Comparison of ENCODE assay signal across 9 cellular contexts in genomic region chr3:139629033-139629432, GRCh38. TPM values are rescaled to one million over a fixed set of nuclear protein-coding genes. Genes with fewer than 3 reads are reported as not detected.
DNase-seq lines count a peak whose midpoint lies in the region; ATAC-seq and TF ChIP-seq lines count a peak whose summit lies in the region.
"Had no signal": no experiment of that assay in that cellular context is flagged by ENCODE, and none has a peak within 500 bp of the region (broad histone marks: within the 10 kb centered on the region; RNA-seq: fewer than 3 reads in every experiment).

No MANE protein-coding gene starts in this region.

- intact Hi-C loops in MCF 10A (cut with micrococcal nuclease) (loop anchor here (1.0 to 2.0 kb wide), 2 partner anchors 64 to 202 kb away; no protein-coding TSS in a partner anchor), breast epithelium (cut with DNase I; ENCODE audit: low total_unique reads) (no loop called here), left colon (cut with DNase I, micrococcal nuclease) (no loop called here), esophagus squamous epithelium (cut with DNase I) (no loop called here)

- H3K27me3 ChIP-seq in breast epithelium (no peaks in the 10 kb centered on the region), esophagus squamous epithelium (no peaks in the 10 kb centered on the region)
- H3K27me3 ChIP-seq: adrenal gland had no signal

- H3K27ac Mint-ChIP-seq in MCF 10A (ENCODE audit: low read depth, unreplicated experiment), result no peak overlapping the region

- ATAC-seq in HG02885 (IDR thresholded peaks at IDR 0.05; ENCODE audit: poor library complexity, unreplicated experiment) (peak; percentile 56), left colon (peak; percentile 76)

- POLR2A ChIA-PET in MCF 10A (lab: Yijun Ruan, JAX), result no interaction called here

- CTCF ChIA-PET in MCF 10A (lab: Yijun Ruan, JAX), result interaction anchor here (0.8 to 1.2 kb wide), 3 partner anchors 22 to 202 kb away, joined by 3 to 4 read pairs (median 3); no protein-coding TSS in a partner anchor

- no peaks in the 10 kb centered on the region for H3K4me1 Mint-ChIP-seq in MCF 10A (ENCODE audit: insufficient read depth, unreplicated experiment)

- H3K27ac ChIP-seq in breast epithelium, result no peak overlapping the region
- no peak overlapping the region for H3K27ac ChIP-seq in esophagus squamous epithelium
- H3K27ac ChIP-seq: adrenal gland had no signal

- H3K4me1 ChIP-seq in breast epithelium, result no peaks in the 10 kb centered on the region
- H3K4me1 ChIP-seq in esophagus squamous epithelium, result no peaks in the 10 kb centered on the region
- H3K4me1 ChIP-seq: adrenal gland had no signal

- H3K36me3 Mint-ChIP-seq in MCF 10A (ENCODE audit: insufficient read depth, unreplicated experiment), result no peaks in the 10 kb centered on the region

- TF ChIP-seq CTCF in MCF 10A (IDR thresholded peaks at IDR 0.05; ENCODE audit: unreplicated experiment), result no peak
- no peak for TF ChIP-seq CTCF in breast epithelium (IDR thresholded peaks at IDR 0.05)
- peak in 1 of 6 experiments; percentile 50 for TF ChIP-seq CTCF in esophagus squamous epithelium (IDR thresholded peaks at IDR 0.05)

- no peaks in the 10 kb centered on the region for H3K9me3 Mint-ChIP-seq in MCF 10A (ENCODE audit: unreplicated experiment)

- TF ChIP-seq POLR2A in breast epithelium (IDR thresholded peaks at IDR 0.05) (no peak), esophagus squamous epithelium (IDR thresholded peaks at IDR 0.05) (no peak)

- H3K4me3 ChIP-seq in breast epithelium (no peak overlapping the region), esophagus squamous epithelium (no peak overlapping the region)
- H3K4me3 ChIP-seq: adrenal gland had no signal

- no TSS peak for BruUV-seq in MCF 10A (replicated peaks; lab: Mats Ljungman, UMichigan)

- H3K4me3 Mint-ChIP-seq in MCF 10A (ENCODE audit: unreplicated experiment), result no peak overlapping the region

- H3K36me3 ChIP-seq in breast epithelium, result peaks cover 6% of the 10 kb centered on the region
- H3K36me3 ChIP-seq in esophagus squamous epithelium, result peaks cover 0 to 7% (median 0%) of the 10 kb centered on the region in 3 donors
- H3K36me3 ChIP-seq: adrenal gland had no signal

- DNase-seq in MCF 10A (ENCODE audit: unreplicated experiment) (peak; percentile 71), breast epithelium (ENCODE audit: low spot score in 2 of 2) (no peak), SK-N-DZ (ENCODE audit: low spot score) (peak; percentile 21), left colon (peak in 1 of 2 donors; percentile 25), NCI-H345 (lab: John Stamatoyannopoulos, UW) (no peak), esophagus squamous epithelium (lab: John Stamatoyannopoulos, UW) (no peak)
- no peak for DNase-seq in activated effector memory CD4-positive, alpha-beta T cell treated with anti-CD3 and anti-CD28 coated beads, Interleukin-2, amount 50 U/mL, for 16 hours

- H3K9me3 ChIP-seq in breast epithelium (no peaks in the 10 kb centered on the region), esophagus squamous epithelium (no peaks in the 10 kb centered on the region)
- H3K9me3 ChIP-seq: adrenal gland had no signal

- WGBS in esophagus squamous epithelium, 2 donors, result 59 to 88% methylated on average over 2 to 3 of the region's 3 CpGs

- H3K27me3 Mint-ChIP-seq in MCF 10A (ENCODE audit: insufficient read depth, unreplicated experiment), result no peaks in the 10 kb centered on the region

RNA-seq across cellular contexts. Expression of gene NMNAT3, which starts 48.7 kb away (rescaled TPM):
- total RNA-seq in MCF 10A (2022) (1.0 and 1.9 TPM in 2 replicates), breast epithelium (10 to 100 TPM in 1 of 3 donors, 1 to 10 TPM in 2; 6.6 to 17.3 (median 9.2) TPM), left colon (1 to 10 TPM; 6.2 to 8.7 TPM), esophagus squamous epithelium (10 to 100 TPM in 1 of 4 donors, 1 to 10 TPM in 3; 7.6 to 11.6 (median 9.4) TPM)
- not detected in 2 replicates for polyA plus RNA-seq in SK-N-DZ (2014; cell fraction: cytosol; rRNA removed)
- not detected in 2 replicates for polyA plus RNA-seq in SK-N-DZ (2014; cell fraction: nucleus; rRNA removed)

Comparison
In these comparisons a context has a peak if more than half of its experiments do, and no peak if none do; other contexts are left out.
1. DNase-seq: peak in MCF 10A (single experiment) and SK-N-DZ (single experiment); none in breast epithelium (0 of 2), activated effector memory CD4-positive, alpha-beta T cell treated with anti-CD3 and anti-CD28 coated beads, Interleukin-2, amount 50 U/mL, for 16 hours (single experiment), NCI-H345 (single experiment) and esophagus squamous epithelium (single experiment).